2 cellular contexts compared by ENCODE assay signal in the genomic region with DNA sequence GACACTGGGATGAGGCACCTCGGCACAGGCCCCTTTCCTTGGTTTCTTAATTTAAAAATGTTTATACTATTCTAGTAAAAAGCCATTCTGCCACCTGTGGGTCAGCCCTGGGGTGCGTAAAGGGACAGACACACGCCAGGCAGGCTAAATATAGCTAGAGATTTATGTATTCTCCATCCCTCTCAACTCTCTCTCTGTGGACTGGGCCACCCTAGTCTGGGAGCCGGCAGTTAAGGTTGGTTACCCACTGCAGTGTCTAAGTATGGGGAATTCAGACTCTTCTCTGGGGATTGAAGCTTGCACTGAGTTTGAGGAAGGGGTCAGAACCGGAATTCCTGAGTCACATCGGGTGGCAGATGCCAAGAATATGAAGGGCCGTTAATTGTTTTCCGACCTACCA.
TF ChIP-seq lines count a peak whose summit lies in the region.

No MANE protein-coding gene starts in this region.

TF ChIP-seq in SK-N-SH, 30 proteins besides CTCF, POLR2A, EP300 and RAD21 (continued from another document):
- TF ChIP-seq ZBTB33 (IDR thresholded peaks at IDR 0.05; ENCODE audit: borderline replicate concordance, low read depth) = no peak
- TF ChIP-seq ELF1 (IDR thresholded peaks at IDR 0.05) = no peak
- TF ChIP-seq TEAD4 (IDR thresholded peaks at IDR 0.05; ENCODE audit: borderline replicate concordance, insufficient read depth) = no peak
- TF ChIP-seq TAF1 (IDR thresholded peaks at IDR 0.05; ENCODE audit: borderline replicate concordance, low read depth, low read length) = no peak
- TF ChIP-seq JUND (IDR thresholded peaks at IDR 0.05) = no peak
- TF ChIP-seq FOXJ3 (CRISPR knock-in tag; IDR thresholded peaks at IDR 0.05) = no peak
- TF ChIP-seq MXI1 (IDR thresholded peaks at IDR 0.05; ENCODE audit: low read depth, low read length) = no peak
- TF ChIP-seq, protein P1, sequence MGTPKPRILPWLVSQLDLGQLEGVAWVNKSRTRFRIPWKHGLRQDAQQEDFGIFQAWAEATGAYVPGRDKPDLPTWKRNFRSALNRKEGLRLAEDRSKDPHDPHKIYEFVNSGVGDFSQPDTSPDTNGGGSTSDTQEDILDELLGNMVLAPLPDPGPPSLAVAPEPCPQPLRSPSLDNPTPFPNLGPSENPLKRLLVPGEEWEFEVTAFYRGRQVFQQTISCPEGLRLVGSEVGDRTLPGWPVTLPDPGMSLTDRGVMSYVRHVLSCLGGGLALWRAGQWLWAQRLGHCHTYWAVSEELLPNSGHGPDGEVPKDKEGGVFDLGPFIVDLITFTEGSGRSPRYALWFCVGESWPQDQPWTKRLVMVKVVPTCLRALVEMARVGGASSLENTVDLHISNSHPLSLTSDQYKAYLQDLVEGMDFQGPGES (IDR thresholded peaks at IDR 0.05; ENCODE audit: low read depth, low read length) = no peak
- TF ChIP-seq MEF2A (IDR thresholded peaks at IDR 0.05; ENCODE audit: borderline replicate concordance, low read depth) = no peak
- TF ChIP-seq FOSL2 (IDR thresholded peaks at IDR 0.05; ENCODE audit: borderline replicate concordance, low read depth) = no peak
- no peak for TF ChIP-seq RCOR1 (IDR thresholded peaks at IDR 0.05; ENCODE audit: low read length)
- no peak for TF ChIP-seq GATA2 (CRISPR knock-in tag; IDR thresholded peaks at IDR 0.05)
- TF ChIP-seq GABPA (IDR thresholded peaks at IDR 0.05; ENCODE audit: low read depth) = no peak
- no peak for TF ChIP-seq NRF1 (IDR thresholded peaks at IDR 0.05; ENCODE audit: low read depth, low read length)

TF ChIP-seq in SK-N-SH treated with all-trans-retinoic acid at 6 μM for 48 hours, 23 proteins besides CTCF, POLR2A, EP300 and RAD21 (continued from another document):
- TF ChIP-seq PATZ1 (CRISPR knock-in tag; IDR thresholded peaks at IDR 0.05; ENCODE audit: borderline replicate concordance) (no peak), ZFP3 (CRISPR knock-in tag; IDR thresholded peaks at IDR 0.05) (no peak), RARB (CRISPR knock-in tag; IDR thresholded peaks at IDR 0.05) (no peak), SNAI2 (CRISPR knock-in tag; IDR thresholded peaks at IDR 0.05) (no peak), ZNF565 (CRISPR knock-in tag; conservative IDR thresholded peaks at IDR 0.05; ENCODE audit: low read depth) (no peak), CSRNP3 (CRISPR knock-in tag; IDR thresholded peaks at IDR 0.05) (no peak), CSDC2 (CRISPR knock-in tag; IDR thresholded peaks at IDR 0.05) (no peak), ESRRG (CRISPR knock-in tag; IDR thresholded peaks at IDR 0.05) (no peak), TOX (CRISPR knock-in tag; IDR thresholded peaks at IDR 0.05; ENCODE audit: borderline replicate concordance) (no peak), ZFP30 (CRISPR knock-in tag; IDR thresholded peaks at IDR 0.05) (no peak), ZNF8 (CRISPR knock-in tag; IDR thresholded peaks at IDR 0.05) (no peak), BACH2 (CRISPR knock-in tag; IDR thresholded peaks at IDR 0.05; ENCODE audit: borderline replicate concordance) (no peak)
- TF ChIP-seq, protein P2, sequence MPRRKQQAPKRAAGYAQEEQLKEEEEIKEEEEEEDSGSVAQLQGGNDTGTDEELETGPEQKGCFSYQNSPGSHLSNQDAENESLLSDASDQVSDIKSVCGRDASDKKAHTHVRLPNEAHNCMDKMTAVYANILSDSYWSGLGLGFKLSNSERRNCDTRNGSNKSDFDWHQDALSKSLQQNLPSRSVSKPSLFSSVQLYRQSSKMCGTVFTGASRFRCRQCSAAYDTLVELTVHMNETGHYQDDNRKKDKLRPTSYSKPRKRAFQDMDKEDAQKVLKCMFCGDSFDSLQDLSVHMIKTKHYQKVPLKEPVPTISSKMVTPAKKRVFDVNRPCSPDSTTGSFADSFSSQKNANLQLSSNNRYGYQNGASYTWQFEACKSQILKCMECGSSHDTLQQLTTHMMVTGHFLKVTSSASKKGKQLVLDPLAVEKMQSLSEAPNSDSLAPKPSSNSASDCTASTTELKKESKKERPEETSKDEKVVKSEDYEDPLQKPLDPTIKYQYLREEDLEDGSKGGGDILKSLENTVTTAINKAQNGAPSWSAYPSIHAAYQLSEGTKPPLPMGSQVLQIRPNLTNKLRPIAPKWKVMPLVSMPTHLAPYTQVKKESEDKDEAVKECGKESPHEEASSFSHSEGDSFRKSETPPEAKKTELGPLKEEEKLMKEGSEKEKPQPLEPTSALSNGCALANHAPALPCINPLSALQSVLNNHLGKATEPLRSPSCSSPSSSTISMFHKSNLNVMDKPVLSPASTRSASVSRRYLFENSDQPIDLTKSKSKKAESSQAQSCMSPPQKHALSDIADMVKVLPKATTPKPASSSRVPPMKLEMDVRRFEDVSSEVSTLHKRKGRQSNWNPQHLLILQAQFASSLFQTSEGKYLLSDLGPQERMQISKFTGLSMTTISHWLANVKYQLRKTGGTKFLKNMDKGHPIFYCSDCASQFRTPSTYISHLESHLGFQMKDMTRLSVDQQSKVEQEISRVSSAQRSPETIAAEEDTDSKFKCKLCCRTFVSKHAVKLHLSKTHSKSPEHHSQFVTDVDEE (CRISPR knock-in tag; IDR thresholded peaks at IDR 0.05) = no peak
- TF ChIP-seq, protein P3, sequence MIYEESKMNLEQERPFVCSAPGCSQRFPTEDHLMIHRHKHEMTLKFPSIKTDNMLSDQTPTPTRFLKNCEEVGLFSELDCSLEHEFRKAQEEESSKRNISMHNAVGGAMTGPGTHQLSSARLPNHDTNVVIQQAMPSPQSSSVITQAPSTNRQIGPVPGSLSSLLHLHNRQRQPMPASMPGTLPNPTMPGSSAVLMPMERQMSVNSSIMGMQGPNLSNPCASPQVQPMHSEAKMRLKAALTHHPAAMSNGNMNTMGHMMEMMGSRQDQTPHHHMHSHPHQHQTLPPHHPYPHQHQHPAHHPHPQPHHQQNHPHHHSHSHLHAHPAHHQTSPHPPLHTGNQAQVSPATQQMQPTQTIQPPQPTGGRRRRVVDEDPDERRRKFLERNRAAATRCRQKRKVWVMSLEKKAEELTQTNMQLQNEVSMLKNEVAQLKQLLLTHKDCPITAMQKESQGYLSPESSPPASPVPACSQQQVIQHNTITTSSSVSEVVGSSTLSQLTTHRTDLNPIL (CRISPR knock-in tag; IDR thresholded peaks at IDR 0.05; ENCODE audit: low read depth) = no peak
